ENCODE assay signal across 12 cellular contexts in genomic region chr14:65334765-65335411, GRCh38.
DNase-seq lines count a peak whose midpoint lies in the region; FAIRE-seq and TF ChIP-seq lines count a peak whose summit lies in the region.
"Had no signal": no experiment of that assay in that cellular context is flagged by ENCODE, and none has a peak within 500 bp of the region (broad histone marks: within the 10 kb centered on the region; RNA-seq: fewer than 3 reads in every experiment).

No MANE protein-coding gene starts in this region.

- H3K27ac ChIP-seq in epithelial cell of prostate (peak overlapping the region; percentile 11), trophoblast cell (ENCODE audit: low read depth, low read length) (peak overlapping the region; percentile 72), RWPE1 (no peak overlapping the region)

- H2BK120ac ChIP-seq in trophoblast cell (ENCODE audit: insufficient read depth, low read length, poor library complexity), result peak overlapping the region; percentile 3

- H3K4me2 ChIP-seq in trophoblast cell (ENCODE audit: low read length), result peak overlapping the region; percentile 49

- peak; percentile 48 for DNase-seq in NCI-H510A treated with DMSO at 0.1 percent for 48 hours (lab: John Stamatoyannopoulos, UW)
- DNase-seq in NCI-H510A (lab: John Stamatoyannopoulos, UW), result no peak
- DNase-seq in NB4 (ENCODE audit: low read depth), result peak; percentile 21
- DNase-seq in epithelial cell of prostate (ENCODE audit: low read depth, low spot score), result no peak
- DNase-seq in trophoblast cell, result peak; percentile 81 to 97
- no peak for DNase-seq in NCI-H1436 treated with DMSO at 0.1 percent for 48 hours (lab: John Stamatoyannopoulos, UW)
- no peak for DNase-seq in RWPE1 (ENCODE audit: low spot score)
- no peak for DNase-seq in urothelium cell line (ENCODE audit: low spot score)
- DNase-seq: ACHN, head of caudate nucleus, Kasumi-1, T-cell had no signal

- H2BK5ac ChIP-seq in trophoblast cell (ENCODE audit: low read depth, low read length, poor library complexity), result peak overlapping the region; percentile 76

- H3K27me3 ChIP-seq in trophoblast cell (ENCODE audit: insufficient read depth, low read length), result no peaks in the 10 kb centered on the region

- no peak overlapping the region for H3K18ac ChIP-seq in trophoblast cell (ENCODE audit: low read length)

- no CpG with 5 or more reads among the region's 8 CpGs for WGBS in trophoblast cell (ENCODE audit: extremely low coverage, insufficient coverage, insufficient read length)

- no peak overlapping the region for H4K91ac ChIP-seq in trophoblast cell (ENCODE audit: low read depth, low read length)

- H3K23ac ChIP-seq in trophoblast cell (ENCODE audit: low read length), result no peak overlapping the region

- CTCF ChIA-PET in RWPE1 (lab: Yijun Ruan, JAX), result no interaction called here

- H2AFZ ChIP-seq in trophoblast cell (ENCODE audit: insufficient read depth, low read length, poor library complexity), result no peak overlapping the region

- TF ChIP-seq POLR2A in NB4 (IDR thresholded peaks at IDR 0.05; ENCODE audit: extremely low read depth, insufficient read length), result no peak

- peaks cover 20% of the 10 kb centered on the region for H3K79me1 ChIP-seq in trophoblast cell (ENCODE audit: low read length)

- H4K12ac ChIP-seq in trophoblast cell (ENCODE audit: low read depth, low read length), result no peak overlapping the region

- H2BK12ac ChIP-seq in trophoblast cell (ENCODE audit: low read length), result no peak overlapping the region

- TF ChIP-seq CTCF in NB4 (IDR thresholded peaks at IDR 0.05; ENCODE audit: low read depth, low read length) (no peak), RWPE1 (conservative IDR thresholded peaks at IDR 0.05; ENCODE audit: low read depth) (no peak)

- H4K8ac ChIP-seq in trophoblast cell (ENCODE audit: low read depth, low read length), result peak overlapping the region; percentile 6

- peaks cover under 1% of the 10 kb centered on the region for H3K79me2 ChIP-seq in trophoblast cell (ENCODE audit: control insufficient read depth, insufficient read depth, low read length, poor library complexity)

- FAIRE-seq in urothelium cell line (lab: Jason Lieb, UNC), result no peak

- H3K36me3 ChIP-seq in trophoblast cell (ENCODE audit: control insufficient read depth in 1 of 2, insufficient read depth in 2 of 2, low read length in 2 of 2), result no peaks in the 10 kb centered on the region

- no peak overlapping the region for H3K4me3 ChIP-seq in NB4 (ENCODE audit: low read depth, low read length)
- H3K4me3 ChIP-seq in trophoblast cell (ENCODE audit: low read depth, low read length), result no peak overlapping the region

- no peaks in the 10 kb centered on the region for H3K9me3 ChIP-seq in trophoblast cell (ENCODE audit: insufficient read depth, low read depth, low read length)

- H3K4me1 ChIP-seq in trophoblast cell (ENCODE audit: control insufficient read depth in 1 of 2, insufficient read depth in 2 of 2, low read length in 2 of 2), result peaks cover 16 to 31% of the 10 kb centered on the region in 2 experiments

- H2AK5ac ChIP-seq in trophoblast cell (ENCODE audit: low read length), result no peak overlapping the region

- H3K14ac ChIP-seq in trophoblast cell (ENCODE audit: low read length), result no peak overlapping the region

- H3K4ac ChIP-seq in trophoblast cell (ENCODE audit: low read depth, low read length), result no peak overlapping the region

- H3K9ac ChIP-seq in trophoblast cell (ENCODE audit: low read length), result no peak overlapping the region

- POLR2A ChIA-PET in RWPE1 (lab: Yijun Ruan, JAX; ENCODE audit: low non-redundant PET), result no interaction called here

Comparison
In these comparisons a context has a peak if more than half of its experiments do, and no peak if none do; other contexts are left out.
1. DNase-seq: peak in NCI-H510A treated with DMSO at 0.1 percent for 48 hours (single experiment), NB4 (single experiment) and trophoblast cell (2 of 2); none in NCI-H510A (single experiment), epithelial cell of prostate (single experiment), NCI-H1436 treated with DMSO at 0.1 percent for 48 hours (single experiment), RWPE1 (single experiment) and urothelium cell line (single experiment).